ENCODE assay signal across 8 cellular contexts in genomic region chr11:3939211-3939610, GRCh38.
DNase-seq lines count a peak whose midpoint lies in the region; ATAC-seq, FAIRE-seq and TF ChIP-seq lines count a peak whose summit lies in the region.

No MANE protein-coding gene starts in this region.

- no peak overlapping the region for H3K27ac ChIP-seq in WERI-Rb-1

- H3K27me3 Mint-ChIP-seq in endothelial cell (ENCODE audit: unreplicated experiment) = peaks cover 2% of the 10 kb centered on the region

- H3K9me3 Mint-ChIP-seq in endothelial cell (ENCODE audit: unreplicated experiment) = no peaks in the 10 kb centered on the region

- no peak for FAIRE-seq in GM12892 (lab: Jason Lieb, UNC)

- H3K4me1 Mint-ChIP-seq in endothelial cell (ENCODE audit: unreplicated experiment) = no peaks in the 10 kb centered on the region

- H3K36me3 Mint-ChIP-seq in endothelial cell (ENCODE audit: low read depth, unreplicated experiment) = no peaks in the 10 kb centered on the region

- DNase-seq in GM04504 (ENCODE audit: low read depth) = peak; percentile 57
- peak; percentile 19 for DNase-seq in RPMI8226
- peak; percentile 91 for DNase-seq in fibroblast of mammary gland (ENCODE audit: low read depth)
- DNase-seq in smooth muscle cell of the brain vasculature (ENCODE audit: low read depth, low spot score) = peak; percentile 50
- no peak for DNase-seq in GM12892 (ENCODE audit: insufficient read length)
- no peak for DNase-seq in endothelial cell (ENCODE audit: low spot score)
- DNase-seq in WERI-Rb-1 = no peak

- no peak for ATAC-seq in GM21737 (IDR thresholded peaks at IDR 0.05; ENCODE audit: unreplicated experiment)

- TF ChIP-seq CTCF in fibroblast of mammary gland (conservative IDR thresholded peaks at IDR 0.05; ENCODE audit: control insufficient read depth, insufficient read depth, low read depth, low read length) = no peak
- TF ChIP-seq CTCF in endothelial cell (IDR thresholded peaks at IDR 0.05; ENCODE audit: unreplicated experiment) = no peak
- TF ChIP-seq CTCF in WERI-Rb-1 (IDR thresholded peaks at IDR 0.05; ENCODE audit: low read depth, low read length) = no peak

- no peaks in the 10 kb centered on the region for H3K27me3 ChIP-seq in WERI-Rb-1 (ENCODE audit: insufficient read depth, low read depth, severe bottlenecking)

- no peaks in the 10 kb centered on the region for H3K9me3 ChIP-seq in WERI-Rb-1 (ENCODE audit: severe bottlenecking)

- no peaks in the 10 kb centered on the region for H3K36me3 ChIP-seq in WERI-Rb-1

- H3K4me3 Mint-ChIP-seq in endothelial cell (ENCODE audit: unreplicated experiment) = no peak overlapping the region

- H3K4me3 ChIP-seq in fibroblast of mammary gland (ENCODE audit: control insufficient read depth, low read depth, low read length) = no peak overlapping the region
- H3K4me3 ChIP-seq in WERI-Rb-1 (ENCODE audit: low read depth, low read length) = no peak overlapping the region

- no peak for TF ChIP-seq POLR2A in GM12892 (IDR thresholded peaks at IDR 0.05; ENCODE audit: low read depth, low read length)

- no peak overlapping the region for H3K27ac Mint-ChIP-seq in endothelial cell (ENCODE audit: unreplicated experiment)

Comparison
In these comparisons a context has a peak if more than half of its experiments do, and no peak if none do; other contexts are left out.
1. DNase-seq: peak in GM04504 (single experiment), RPMI8226 (single experiment), fibroblast of mammary gland (single experiment) and smooth muscle cell of the brain vasculature (single experiment); none in GM12892 (single experiment), endothelial cell (single experiment) and WERI-Rb-1 (single experiment).